Comparison of ENCODE assay signal across 9 cellular contexts in the genomic region with DNA sequence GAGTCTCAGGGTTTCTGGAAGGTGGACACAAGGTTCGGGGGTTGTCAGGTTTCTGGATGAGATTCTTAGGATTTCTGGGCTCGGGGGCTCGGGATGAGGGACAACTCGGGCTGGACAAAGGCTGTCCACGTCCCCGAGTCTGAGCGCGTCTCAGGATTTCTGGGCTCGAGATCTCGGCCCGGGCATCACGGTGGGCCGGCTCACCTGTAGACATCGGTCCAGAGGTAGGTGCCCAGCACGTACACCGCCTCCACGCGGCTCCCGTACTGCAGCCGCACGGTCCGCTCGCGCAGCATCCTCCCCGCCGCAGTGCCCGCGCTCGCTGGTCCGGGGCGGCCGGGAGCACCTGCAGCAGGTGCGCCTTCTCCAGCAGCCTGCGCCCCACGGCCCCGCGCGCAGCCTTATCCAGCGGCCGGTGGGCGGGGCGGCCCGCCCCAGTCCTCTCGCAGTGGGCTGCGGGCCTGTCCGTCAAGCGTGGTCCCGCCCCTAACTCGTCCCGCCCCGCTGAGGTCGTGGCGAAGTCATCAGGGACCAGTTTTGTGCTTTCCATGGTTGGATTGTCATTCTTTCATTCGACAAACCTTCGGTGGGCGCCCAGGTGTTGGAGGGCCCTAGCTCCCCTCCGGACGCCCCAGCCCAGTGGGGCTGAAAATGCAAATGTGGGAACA. TPM values are rescaled to one million over a fixed set of nuclear protein-coding genes. Genes with fewer than 3 reads are reported as not detected.
DNase-seq lines count a peak whose midpoint lies in the region; ATAC-seq, FAIRE-seq and TF ChIP-seq lines count a peak whose summit lies in the region.
"Had no signal": no experiment of that assay in that cellular context is flagged by ENCODE, and none has a peak within 500 bp of the region (broad histone marks: within the 10 kb centered on the region; RNA-seq: fewer than 3 reads in every experiment).

Gene PADI2 (minus strand): TSS at position 376 of the 668 bp plus-strand sequence. CDS start 80 bp downstream, at position 296.

- no peaks in the 10 kb centered on the region for H3K9me3 Mint-ChIP-seq in chondrocyte (ENCODE audit: low read depth)

- H3K4me3 ChIP-seq in ACC112 (ENCODE audit: low read depth, low read length) = peak within 1 kb of the TSS; percentile 45

- no peak within 1 kb of the TSS for H3K27ac ChIP-seq in ACC112 (ENCODE audit: low read depth, low read length)

- no peak within 1 kb of the TSS for H2AFZ ChIP-seq in ACC112 (ENCODE audit: low read length, unreplicated experiment)

- H3K4me3 Mint-ChIP-seq in chondrocyte (ENCODE audit: unreplicated experiment) = peak within 1 kb of the TSS; percentile 65

- no peak for TF ChIP-seq CTCF in chondrocyte (IDR thresholded peaks at IDR 0.05)

- peaks cover 35% of the 10 kb centered on the region for H3K27me3 ChIP-seq in ACC112 (ENCODE audit: insufficient read depth, low read length)

- H3K27ac Mint-ChIP-seq in chondrocyte (ENCODE audit: unreplicated experiment) = peak within 1 kb of the TSS; percentile 57

- H3K4me1 ChIP-seq in ACC112 (ENCODE audit: control insufficient read depth, insufficient read depth, low read length, unreplicated experiment) = peaks cover 25% of the 10 kb centered on the region

- H3K36me3 ChIP-seq in ACC112 (ENCODE audit: insufficient read depth, low read length) = no peaks in the 10 kb centered on the region

- ATAC-seq in GM19452 (IDR thresholded peaks at IDR 0.05; ENCODE audit: unreplicated experiment) = no peak

- no peaks in the 10 kb centered on the region for H3K36me3 Mint-ChIP-seq in chondrocyte (ENCODE audit: low read depth)

- no peak for FAIRE-seq in GM19239 (lab: Jason Lieb, UNC)

- peaks cover 47% of the 10 kb centered on the region for H3K4me1 Mint-ChIP-seq in chondrocyte (ENCODE audit: low read depth)

- H3K79me2 ChIP-seq in ACC112 (ENCODE audit: control insufficient read depth, insufficient read depth, low read length, unreplicated experiment) = no peaks in the 10 kb centered on the region

- H3K27me3 Mint-ChIP-seq in chondrocyte (ENCODE audit: low read depth) = peaks cover 9% of the 10 kb centered on the region

- peak; percentile 62 for DNase-seq in GM19239 (ENCODE audit: insufficient read length, low spot score)
- DNase-seq in NCI-H1436 (lab: John Stamatoyannopoulos, UW) = peak; percentile 75
- peak; percentile 21 for DNase-seq in activated CD4-positive, alpha-beta T cell treated with anti-CD3 and anti-CD28 coated beads for 1 hour
- no peak for DNase-seq in chondrocyte (ENCODE audit: low spot score)
- peak; percentile 88 for DNase-seq in left kidney (ENCODE audit: low read depth, low spot score)
- DNase-seq in stimulated activated CD4-positive, alpha-beta T cell treated with anti-CD3 and anti-CD28 coated beads, Interleukin-2, amount 100 ng/mL, for 24 hours = peak; percentile 66 to 78

RNA-seq across cellular contexts. Expression of gene PADI2, which starts in this region (rescaled TPM):
- total RNA-seq in chondrocyte = 20.9 to 74.9 TPM (median 72.6 TPM) in 3 replicates
- total RNA-seq: pulmonary artery endothelial cell had no signal
